20 cellular contexts compared by ENCODE assay signal in genomic region chr2:169590804-169591203, GRCh38. TPM values are rescaled to one million over a fixed set of nuclear protein-coding genes. Genes with fewer than 3 reads are reported as not detected.
DNase-seq lines count a peak whose midpoint lies in the region; ATAC-seq and TF ChIP-seq lines count a peak whose summit lies in the region.
"Had no signal": no experiment of that assay in that cellular context is flagged by ENCODE, and none has a peak within 500 bp of the region (broad histone marks: within the 10 kb centered on the region; RNA-seq: fewer than 3 reads in every experiment).

No MANE protein-coding gene starts in this region.

- H3K9me3 ChIP-seq in Loucy (ENCODE audit: insufficient read depth, low read depth, low read length) (no peaks in the 10 kb centered on the region), uterus (no peaks in the 10 kb centered on the region)

- POLR2A ChIA-PET in WTC11 (lab: Charles Lee): no interaction called here

- H3K9me3 Mint-ChIP-seq in CD14-positive monocyte (peaks cover 0 to 3% (median 0%) of the 10 kb centered on the region in 7 donors), WTC11 (peaks cover 4% of the 10 kb centered on the region), memory B cell (no peaks in the 10 kb centered on the region)
- H3K9me3 Mint-ChIP-seq: IgD-negative memory B cell had no signal

- peaks cover 4 to 5% of the 10 kb centered on the region in 2 donors for H3K36me3 Mint-ChIP-seq in CD14-positive monocyte
- peaks cover 4% of the 10 kb centered on the region for H3K36me3 Mint-ChIP-seq in WTC11
- H3K36me3 Mint-ChIP-seq in memory B cell: peaks cover 8% of the 10 kb centered on the region

- H2AFZ ChIP-seq in Loucy (ENCODE audit: low read length): no peak overlapping the region
- H2AFZ ChIP-seq: GM23248 had no signal

- no peaks in the 10 kb centered on the region for H3K36me3 ChIP-seq in Loucy (ENCODE audit: insufficient read depth, low read length)
- no peaks in the 10 kb centered on the region for H3K36me3 ChIP-seq in uterus

- peaks cover 99% of the 10 kb centered on the region for H3K79me2 ChIP-seq in Loucy (ENCODE audit: insufficient read depth, low read length)

- no peak for TF ChIP-seq CTCF in CD14-positive monocyte (IDR thresholded peaks at IDR 0.05)
- TF ChIP-seq CTCF in Loucy (conservative IDR thresholded peaks at IDR 0.05; ENCODE audit: low read length): no peak
- TF ChIP-seq CTCF in WTC11 (IDR thresholded peaks at IDR 0.05): no peak
- TF ChIP-seq CTCF in uterus (IDR thresholded peaks at IDR 0.05): no peak

- ATAC-seq in WTC11 (no peak), memory B cell (ENCODE audit: low read depth) (peak; percentile 74)

- H3K9ac ChIP-seq in Loucy (ENCODE audit: low read depth, low read length, poor library complexity, severe bottlenecking): no peak overlapping the region
- H3K9ac ChIP-seq: GM23248 had no signal

- DNase-seq in CD14-positive monocyte (ENCODE audit: low spot score): no peak
- no peak for DNase-seq in WTC11 (ENCODE audit: low spot score)
- no peak for DNase-seq in memory B cell (ENCODE audit: low spot score in 2 of 2)
- DNase-seq in ureter (ENCODE audit: low spot score): no peak
- no peak for DNase-seq in uterus
- DNase-seq in stimulated activated CD4-positive, alpha-beta T cell treated with anti-CD3 and anti-CD28 coated beads, Interleukin-4, amount 100 ng/mL, for 1 hour: no peak
- DNase-seq: ACHN, COR-L47, DMS153, EL, GM23248, HCEC 1CT, Kasumi-1, MM.1S, NCI-H1694 treated with DMSO at 0.1 percent for 48 hours, NCI-H2227 treated with DMSO at 0.1 percent for 48 hours, NCI-H510A treated with DMSO at 0.1 percent for 48 hours, NCI-H82 had no signal

- H3K27ac ChIP-seq in uterus: no peak overlapping the region
- H3K27ac ChIP-seq: GM23248 had no signal

- H3K27ac Mint-ChIP-seq in CD14-positive monocyte (peak overlapping the region in 5 of 7 donors; percentile 61 to 71 (median 66)), WTC11 (peak overlapping the region; percentile 43; the same call in 1 of the 2 replicates), memory B cell (no peak overlapping the region)

- H3K4me3 Mint-ChIP-seq in CD14-positive monocyte: no peak overlapping the region
- no peak overlapping the region for H3K4me3 Mint-ChIP-seq in WTC11
- no peak overlapping the region for H3K4me3 Mint-ChIP-seq in memory B cell

- CTCF ChIA-PET in WTC11 (lab: Charles Lee): no interaction called here

- H3F3A ChIP-seq in Loucy (ENCODE audit: low read depth): 0 out of 2 replicates have a peak, but pooled peaks cover 2% of the 10 kb centered on the region

- peak overlapping the region; percentile 82 for H3K4me2 ChIP-seq in Loucy (ENCODE audit: low read depth, low read length, poor library complexity, severe bottlenecking)

- intact Hi-C loops in CD14-positive monocyte (cut with micrococcal nuclease) (no loop called here), uterus (cut with DNase I; ENCODE audit: low total_unique reads) (no loop called here)

- H3K4me1 ChIP-seq in Loucy (ENCODE audit: insufficient read depth, low read length, poor library complexity, severe bottlenecking): peaks cover 27% of the 10 kb centered on the region
- H3K4me1 ChIP-seq in uterus: peaks cover 0 to 3% of the 10 kb centered on the region in 2 donors

- H3K9me2 ChIP-seq in Loucy (replicated peaks; ENCODE audit: low read depth, low read length): no peaks in the 10 kb centered on the region

- H4K20me1 ChIP-seq in Loucy (ENCODE audit: insufficient read depth, low read length, poor library complexity, severe bottlenecking): peaks cover 77% of the 10 kb centered on the region

- H3K27me3 Mint-ChIP-seq in CD14-positive monocyte (ENCODE audit: low read depth in 3 of 3): no peaks in the 10 kb centered on the region
- H3K27me3 Mint-ChIP-seq in WTC11 (ENCODE audit: low read depth): no peaks in the 10 kb centered on the region
- no peaks in the 10 kb centered on the region for H3K27me3 Mint-ChIP-seq in memory B cell
- H3K27me3 Mint-ChIP-seq: IgD-negative memory B cell had no signal

- no peak for TF ChIP-seq POLR2A in uterus (IDR thresholded peaks at IDR 0.05)

- H3K4me1 Mint-ChIP-seq in CD14-positive monocyte (peaks cover 37% of the 10 kb centered on the region), WTC11 (peaks cover 9% of the 10 kb centered on the region), memory B cell (peaks cover 22% of the 10 kb centered on the region)

- H3K4me3 ChIP-seq in Loucy (ENCODE audit: low read length, poor library complexity, severe bottlenecking) (peak overlapping the region; percentile 32), uterus (no peak overlapping the region)
- H3K4me3 ChIP-seq: GM23248 had no signal

- H3K27me3 ChIP-seq in Loucy (ENCODE audit: insufficient read depth, low read length, poor library complexity, severe bottlenecking) (no peaks in the 10 kb centered on the region), uterus (no peaks in the 10 kb centered on the region)

TF ChIP-seq in WTC11, 78 proteins besides CTCF, POLR2A, EP300 and RAD21 (continues in another document):
- no peak for TF ChIP-seq GRHL2 (CRISPR knock-in tag; IDR thresholded peaks at IDR 0.05; ENCODE audit: insufficient replicate concordance, severe bottlenecking)
- TF ChIP-seq ZNF232 (CRISPR knock-in tag; IDR thresholded peaks at IDR 0.05): no peak
- no peak for TF ChIP-seq JAZF1 (CRISPR knock-in tag; IDR thresholded peaks at IDR 0.05)
- TF ChIP-seq FOXK1 (CRISPR knock-in tag; IDR thresholded peaks at IDR 0.05): no peak
- TF ChIP-seq SMAD4 (CRISPR knock-in tag; IDR thresholded peaks at IDR 0.05): no peak
- TF ChIP-seq, protein P1, sequence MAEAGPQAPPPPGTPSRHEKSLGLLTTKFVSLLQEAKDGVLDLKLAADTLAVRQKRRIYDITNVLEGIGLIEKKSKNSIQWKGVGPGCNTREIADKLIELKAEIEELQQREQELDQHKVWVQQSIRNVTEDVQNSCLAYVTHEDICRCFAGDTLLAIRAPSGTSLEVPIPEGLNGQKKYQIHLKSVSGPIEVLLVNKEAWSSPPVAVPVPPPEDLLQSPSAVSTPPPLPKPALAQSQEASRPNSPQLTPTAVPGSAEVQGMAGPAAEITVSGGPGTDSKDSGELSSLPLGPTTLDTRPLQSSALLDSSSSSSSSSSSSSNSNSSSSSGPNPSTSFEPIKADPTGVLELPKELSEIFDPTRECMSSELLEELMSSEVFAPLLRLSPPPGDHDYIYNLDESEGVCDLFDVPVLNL (CRISPR knock-in tag; IDR thresholded peaks at IDR 0.05; ENCODE audit: borderline replicate concordance, low read depth): no peak
- TF ChIP-seq, protein P2, sequence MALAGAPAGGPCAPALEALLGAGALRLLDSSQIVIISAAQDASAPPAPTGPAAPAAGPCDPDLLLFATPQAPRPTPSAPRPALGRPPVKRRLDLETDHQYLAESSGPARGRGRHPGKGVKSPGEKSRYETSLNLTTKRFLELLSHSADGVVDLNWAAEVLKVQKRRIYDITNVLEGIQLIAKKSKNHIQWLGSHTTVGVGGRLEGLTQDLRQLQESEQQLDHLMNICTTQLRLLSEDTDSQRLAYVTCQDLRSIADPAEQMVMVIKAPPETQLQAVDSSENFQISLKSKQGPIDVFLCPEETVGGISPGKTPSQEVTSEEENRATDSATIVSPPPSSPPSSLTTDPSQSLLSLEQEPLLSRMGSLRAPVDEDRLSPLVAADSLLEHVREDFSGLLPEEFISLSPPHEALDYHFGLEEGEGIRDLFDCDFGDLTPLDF (CRISPR knock-in tag; IDR thresholded peaks at IDR 0.05): no peak
- no peak for TF ChIP-seq NFE2L1 (CRISPR knock-in tag; IDR thresholded peaks at IDR 0.05)
- TF ChIP-seq GTF2I (CRISPR knock-in tag; conservative IDR thresholded peaks at IDR 0.05): no peak
- TF ChIP-seq PRDM15 (CRISPR knock-in tag; IDR thresholded peaks at IDR 0.05): no peak

RNA-seq across cellular contexts. Expression of gene PPIG, which starts 6.7 kb away (rescaled TPM):
- 10 to 100 TPM; 21.0 to 34.4 TPM for polyA plus RNA-seq in CD14-positive monocyte
- total RNA-seq in WTC11 (2021) (63.7 to 77.7 TPM (median 72.2 TPM) in 3 replicates), ureter (59.2 TPM), uterus (10 to 100 TPM; 24.3 to 83.4 (median 59.0) TPM)

RNA-seq across cellular contexts. Expression of gene FASTKD1, which starts 17.1 kb away (rescaled TPM):
- polyA plus RNA-seq in CD14-positive monocyte: 10 to 100 TPM in 1 of 2 donors, 1 to 10 TPM in 1; 9.1 to 14.3 TPM
- total RNA-seq in WTC11 (2021) (69.7 to 72.4 TPM (median 71.2 TPM) in 3 replicates), ureter (27.7 TPM), uterus (10 to 100 TPM in 3 of 4 donors, 1 to 10 TPM in 1; 9.4 to 35.9 (median 19.5) TPM)
